In genomic region chr7:81768951-81769778, GRCh38 we compare ENCODE assay signal across 11 cellular contexts. TPM values are rescaled to one million over a fixed set of nuclear protein-coding genes. Genes with fewer than 3 reads are reported as not detected.
A peak's percentile ranks its signal among the peaks of the same experiment; 100 is the strongest.
DNase-seq lines count a peak whose midpoint lies in the region; ATAC-seq, FAIRE-seq and TF ChIP-seq lines count a peak whose summit lies in the region.
"Had no signal": no experiment of that assay in that cellular context is flagged by ENCODE, and none has a peak within 500 bp of the region (broad histone marks: within the 10 kb centered on the region; RNA-seq: fewer than 3 reads in every experiment).

No MANE protein-coding gene starts in this region.

- intact Hi-C loops in sigmoid colon (cut with DNase I) = no loop called here

- peak overlapping the region; percentile 24 for H3K4me3 ChIP-seq in OCI-LY1 (ENCODE audit: low read depth, low read length, poor library complexity, severe bottlenecking)
- H3K4me3 ChIP-seq in foreskin fibroblast (ENCODE audit: low read depth in 1 of 2, low read length in 2 of 2) = peak overlapping the region; percentile 41 to 66
- H3K4me3 ChIP-seq in sigmoid colon = peak overlapping the region; percentile 18 to 50 (median 40)

- no peaks in the 10 kb centered on the region for H4K20me1 ChIP-seq in OCI-LY1 (ENCODE audit: insufficient read depth, low read length)

- H3K9me2 ChIP-seq in OCI-LY1 (ENCODE audit: low read depth, low read length) = no peaks in the 10 kb centered on the region

- TF ChIP-seq POLR2A in sigmoid colon (IDR thresholded peaks at IDR 0.05) = no peak

- H3F3A ChIP-seq in OCI-LY1 (ENCODE audit: insufficient read depth, low read length) = no peaks in the 10 kb centered on the region

- 23 to 27% methylated on average over 9 of the region's 9 CpGs for WGBS in sigmoid colon, 2 donors

- H3K4me1 ChIP-seq in OCI-LY1 (ENCODE audit: insufficient read depth, low read length, severe bottlenecking) = peaks cover 54% of the 10 kb centered on the region
- peaks cover 0 to 32% (median 7%) of the 10 kb centered on the region in 4 donors for H3K4me1 ChIP-seq in sigmoid colon

- FAIRE-seq in RCC 7860 (lab: Jason Lieb, UNC) = no peak

- no peaks in the 10 kb centered on the region for H3K79me2 ChIP-seq in OCI-LY1 (ENCODE audit: insufficient read depth, low read length)

- no peak for ATAC-seq in GM19351 (IDR thresholded peaks at IDR 0.05; ENCODE audit: unreplicated experiment)

- DNase-seq in GF-D8 (lab: John Stamatoyannopoulos, UW) = peak; percentile 42
- DNase-seq in foreskin fibroblast = peak in 1 of 2 donors; percentile 35
- DNase-seq in sigmoid colon = no peak
- no peak for DNase-seq in RCC 7860 (ENCODE audit: low spot score)
- no peak for DNase-seq in AG08395 (ENCODE audit: low spot score)
- no peak for DNase-seq in activated naive CD4-positive, alpha-beta T cell treated with anti-CD3 and anti-CD28 coated beads, Interleukin-2, amount 50 U/mL, for 16 hours
- DNase-seq: activated CD4-positive, alpha-beta T cell treated with anti-CD3 and anti-CD28 coated beads for 1 hour; NCI-H524 treated with DMSO at 0.1 percent for 48 hours had no signal

- H2AFZ ChIP-seq in OCI-LY1 (ENCODE audit: low read length) = no peak overlapping the region

- H3K27ac ChIP-seq in OCI-LY1 (ENCODE audit: low read depth, low read length, poor library complexity, severe bottlenecking) = no peak overlapping the region
- H3K27ac ChIP-seq in sigmoid colon = peak overlapping the region; percentile 55 to 79 (median 67)

- no peak for TF ChIP-seq CTCF in OCI-LY1 (IDR thresholded peaks at IDR 0.05; ENCODE audit: low read length)
- TF ChIP-seq CTCF in foreskin fibroblast (IDR thresholded peaks at IDR 0.05; ENCODE audit: low read depth, low read length) = no peak
- TF ChIP-seq CTCF in sigmoid colon (IDR thresholded peaks at IDR 0.05) = no peak

- H3K36me3 ChIP-seq in OCI-LY1 (ENCODE audit: insufficient read depth, low read length) (no peaks in the 10 kb centered on the region), sigmoid colon (no peaks in the 10 kb centered on the region)

- TF ChIP-seq EP300 in sigmoid colon (IDR thresholded peaks at IDR 0.05) = no peak

- H3K9ac ChIP-seq in OCI-LY1 (ENCODE audit: low read length) = no peak overlapping the region; the same call in 1 of the 2 replicates

- H3K27me3 ChIP-seq in OCI-LY1 (ENCODE audit: insufficient read depth, low read length) = no peaks in the 10 kb centered on the region
- H3K27me3 ChIP-seq in sigmoid colon = no peaks in the 10 kb centered on the region

- H3K4me2 ChIP-seq in OCI-LY1 (ENCODE audit: low read length) = peak overlapping the region; percentile 43

- H3K9me3 ChIP-seq in OCI-LY1 (ENCODE audit: low read length) = no peaks in the 10 kb centered on the region
- no peaks in the 10 kb centered on the region for H3K9me3 ChIP-seq in sigmoid colon

RNA-seq across cellular contexts. Expression of gene HGF, which starts 0.7 kb away (rescaled TPM):
- 10 to 100 TPM in 2 of 4 donors, 1 to 10 TPM in 2; 4.6 to 27.2 (median 8.1) TPM for total RNA-seq in sigmoid colon
- 1 to 10 TPM in 2 of 3 donors, under 1 TPM in 1; 0.46 to 2.7 (median 1.8) TPM for polyA plus RNA-seq in sigmoid colon
- total RNA-seq: Daoy had no signal
